In the genomic region with DNA sequence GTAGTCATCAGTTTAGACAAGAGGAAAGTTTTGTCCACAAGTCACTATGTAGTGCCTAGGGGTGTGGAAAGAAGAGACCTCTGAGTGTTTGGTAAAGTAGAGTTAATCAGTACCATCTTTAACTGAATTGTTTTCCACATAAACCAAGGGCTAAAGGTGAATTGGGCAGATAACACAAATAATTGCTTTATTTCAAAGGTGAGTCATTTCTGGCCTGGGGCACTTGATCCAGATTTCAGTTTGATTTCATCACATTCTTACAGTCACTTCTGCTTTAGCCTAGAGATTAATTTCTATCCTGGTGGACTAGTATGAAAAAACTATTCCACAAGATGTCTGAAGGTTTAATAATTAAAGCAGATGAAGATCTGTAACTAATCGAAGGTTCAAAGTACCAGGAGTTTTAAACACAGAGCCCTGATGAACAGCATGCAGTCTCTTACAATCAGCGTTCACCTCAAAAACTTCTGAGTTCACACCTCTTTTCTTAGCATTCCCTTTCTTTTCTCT, we compare ENCODE assay signal across 1 cellular context.
TF ChIP-seq lines count a peak whose summit lies in the region.

No MANE protein-coding gene starts in this region.

TF ChIP-seq in GM23338, 12 proteins besides CTCF, POLR2A, EP300 and RAD21:
- no peak for TF ChIP-seq CREB1 (CRISPR knock-in tag; IDR thresholded peaks at IDR 0.05; ENCODE audit: low read depth)
- TF ChIP-seq EZH2 (IDR thresholded peaks at IDR 0.05; ENCODE audit: low read depth, unreplicated experiment), result no peak
- TF ChIP-seq JUNB (IDR thresholded peaks at IDR 0.05; ENCODE audit: unreplicated experiment), result no peak
- no peak for TF ChIP-seq STAT1 (IDR thresholded peaks at IDR 0.05; ENCODE audit: unreplicated experiment)
- TF ChIP-seq, protein P1, sequence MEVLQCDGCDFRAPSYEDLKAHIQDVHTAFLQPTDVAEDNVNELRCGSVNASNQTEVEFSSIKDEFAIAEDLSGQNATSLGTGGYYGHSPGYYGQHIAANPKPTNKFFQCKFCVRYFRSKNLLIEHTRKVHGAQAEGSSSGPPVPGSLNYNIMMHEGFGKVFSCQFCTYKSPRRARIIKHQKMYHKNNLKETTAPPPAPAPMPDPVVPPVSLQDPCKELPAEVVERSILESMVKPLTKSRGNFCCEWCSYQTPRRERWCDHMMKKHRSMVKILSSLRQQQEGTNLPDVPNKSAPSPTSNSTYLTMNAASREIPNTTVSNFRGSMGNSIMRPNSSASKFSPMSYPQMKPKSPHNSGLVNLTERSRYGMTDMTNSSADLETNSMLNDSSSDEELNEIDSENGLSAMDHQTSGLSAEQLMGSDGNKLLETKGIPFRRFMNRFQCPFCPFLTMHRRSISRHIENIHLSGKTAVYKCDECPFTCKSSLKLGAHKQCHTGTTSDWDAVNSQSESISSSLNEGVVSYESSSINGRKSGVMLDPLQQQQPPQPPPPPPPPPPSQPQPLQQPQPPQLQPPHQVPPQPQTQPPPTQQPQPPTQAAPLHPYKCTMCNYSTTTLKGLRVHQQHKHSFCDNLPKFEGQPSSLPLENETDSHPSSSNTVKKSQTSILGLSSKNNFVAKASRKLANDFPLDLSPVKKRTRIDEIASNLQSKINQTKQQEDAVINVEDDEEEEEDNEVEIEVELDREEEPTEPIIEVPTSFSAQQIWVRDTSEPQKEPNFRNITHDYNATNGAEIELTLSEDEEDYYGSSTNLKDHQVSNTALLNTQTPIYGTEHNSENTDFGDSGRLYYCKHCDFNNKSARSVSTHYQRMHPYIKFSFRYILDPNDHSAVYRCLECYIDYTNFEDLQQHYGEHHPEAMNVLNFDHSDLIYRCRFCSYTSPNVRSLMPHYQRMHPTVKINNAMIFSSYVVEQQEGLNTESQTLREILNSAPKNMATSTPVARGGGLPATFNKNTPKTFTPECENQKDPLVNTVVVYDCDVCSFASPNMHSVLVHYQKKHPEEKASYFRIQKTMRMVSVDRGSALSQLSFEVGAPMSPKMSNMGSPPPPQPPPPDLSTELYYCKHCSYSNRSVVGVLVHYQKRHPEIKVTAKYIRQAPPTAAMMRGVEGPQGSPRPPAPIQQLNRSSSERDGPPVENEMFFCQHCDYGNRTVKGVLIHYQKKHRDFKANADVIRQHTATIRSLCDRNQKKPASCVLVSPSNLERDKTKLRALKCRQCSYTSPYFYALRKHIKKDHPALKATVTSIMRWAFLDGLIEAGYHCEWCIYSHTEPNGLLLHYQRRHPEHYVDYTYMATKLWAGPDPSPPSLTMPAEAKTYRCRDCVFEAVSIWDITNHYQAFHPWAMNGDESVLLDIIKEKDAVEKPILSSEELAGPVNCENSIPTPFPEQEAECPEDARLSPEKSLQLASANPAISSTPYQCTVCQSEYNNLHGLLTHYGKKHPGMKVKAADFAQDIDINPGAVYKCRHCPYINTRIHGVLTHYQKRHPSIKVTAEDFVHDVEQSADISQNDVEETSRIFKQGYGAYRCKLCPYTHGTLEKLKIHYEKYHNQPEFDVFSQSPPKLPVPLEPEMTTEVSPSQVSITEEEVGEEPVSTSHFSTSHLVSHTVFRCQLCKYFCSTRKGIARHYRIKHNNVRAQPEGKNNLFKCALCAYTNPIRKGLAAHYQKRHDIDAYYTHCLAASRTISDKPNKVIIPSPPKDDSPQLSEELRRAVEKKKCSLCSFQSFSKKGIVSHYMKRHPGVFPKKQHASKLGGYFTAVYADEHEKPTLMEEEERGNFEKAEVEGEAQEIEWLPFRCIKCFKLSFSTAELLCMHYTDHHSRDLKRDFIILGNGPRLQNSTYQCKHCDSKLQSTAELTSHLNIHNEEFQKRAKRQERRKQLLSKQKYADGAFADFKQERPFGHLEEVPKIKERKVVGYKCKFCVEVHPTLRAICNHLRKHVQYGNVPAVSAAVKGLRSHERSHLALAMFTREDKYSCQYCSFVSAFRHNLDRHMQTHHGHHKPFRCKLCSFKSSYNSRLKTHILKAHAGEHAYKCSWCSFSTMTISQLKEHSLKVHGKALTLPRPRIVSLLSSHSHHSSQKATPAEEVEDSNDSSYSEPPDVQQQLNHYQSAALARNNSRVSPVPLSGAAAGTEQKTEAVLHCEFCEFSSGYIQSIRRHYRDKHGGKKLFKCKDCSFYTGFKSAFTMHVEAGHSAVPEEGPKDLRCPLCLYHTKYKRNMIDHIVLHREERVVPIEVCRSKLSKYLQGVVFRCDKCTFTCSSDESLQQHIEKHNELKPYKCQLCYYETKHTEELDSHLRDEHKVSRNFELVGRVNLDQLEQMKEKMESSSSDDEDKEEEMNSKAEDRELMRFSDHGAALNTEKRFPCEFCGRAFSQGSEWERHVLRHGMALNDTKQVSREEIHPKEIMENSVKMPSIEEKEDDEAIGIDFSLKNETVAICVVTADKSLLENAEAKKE (CRISPR knock-in tag; IDR thresholded peaks at IDR 0.05), result no peak
- TF ChIP-seq ZNF114 (CRISPR knock-in tag; IDR thresholded peaks at IDR 0.05), result no peak
- TF ChIP-seq ZNF331 (CRISPR knock-in tag; IDR thresholded peaks at IDR 0.05; ENCODE audit: low read depth), result no peak
- no peak for TF ChIP-seq NANOG (IDR thresholded peaks at IDR 0.05; ENCODE audit: borderline replicate concordance)
- TF ChIP-seq ETS1 (IDR thresholded peaks at IDR 0.05), result no peak
- TF ChIP-seq, protein P2, sequence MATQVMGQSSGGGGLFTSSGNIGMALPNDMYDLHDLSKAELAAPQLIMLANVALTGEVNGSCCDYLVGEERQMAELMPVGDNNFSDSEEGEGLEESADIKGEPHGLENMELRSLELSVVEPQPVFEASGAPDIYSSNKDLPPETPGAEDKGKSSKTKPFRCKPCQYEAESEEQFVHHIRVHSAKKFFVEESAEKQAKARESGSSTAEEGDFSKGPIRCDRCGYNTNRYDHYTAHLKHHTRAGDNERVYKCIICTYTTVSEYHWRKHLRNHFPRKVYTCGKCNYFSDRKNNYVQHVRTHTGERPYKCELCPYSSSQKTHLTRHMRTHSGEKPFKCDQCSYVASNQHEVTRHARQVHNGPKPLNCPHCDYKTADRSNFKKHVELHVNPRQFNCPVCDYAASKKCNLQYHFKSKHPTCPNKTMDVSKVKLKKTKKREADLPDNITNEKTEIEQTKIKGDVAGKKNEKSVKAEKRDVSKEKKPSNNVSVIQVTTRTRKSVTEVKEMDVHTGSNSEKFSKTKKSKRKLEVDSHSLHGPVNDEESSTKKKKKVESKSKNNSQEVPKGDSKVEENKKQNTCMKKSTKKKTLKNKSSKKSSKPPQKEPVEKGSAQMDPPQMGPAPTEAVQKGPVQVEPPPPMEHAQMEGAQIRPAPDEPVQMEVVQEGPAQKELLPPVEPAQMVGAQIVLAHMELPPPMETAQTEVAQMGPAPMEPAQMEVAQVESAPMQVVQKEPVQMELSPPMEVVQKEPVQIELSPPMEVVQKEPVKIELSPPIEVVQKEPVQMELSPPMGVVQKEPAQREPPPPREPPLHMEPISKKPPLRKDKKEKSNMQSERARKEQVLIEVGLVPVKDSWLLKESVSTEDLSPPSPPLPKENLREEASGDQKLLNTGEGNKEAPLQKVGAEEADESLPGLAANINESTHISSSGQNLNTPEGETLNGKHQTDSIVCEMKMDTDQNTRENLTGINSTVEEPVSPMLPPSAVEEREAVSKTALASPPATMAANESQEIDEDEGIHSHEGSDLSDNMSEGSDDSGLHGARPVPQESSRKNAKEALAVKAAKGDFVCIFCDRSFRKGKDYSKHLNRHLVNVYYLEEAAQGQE (IDR thresholded peaks at IDR 0.05; ENCODE audit: unreplicated experiment), result no peak
- no peak for TF ChIP-seq EZH2phosphoT487 (IDR thresholded peaks at IDR 0.05; ENCODE audit: unreplicated experiment)
- no peak for TF ChIP-seq POLR2AphosphoS5 (IDR thresholded peaks at IDR 0.05; ENCODE audit: low read depth)
TF ChIP-seq in GM23338: peak in this region for 0.
